ENCODE assay signal across 7 cellular contexts in the genomic region with DNA sequence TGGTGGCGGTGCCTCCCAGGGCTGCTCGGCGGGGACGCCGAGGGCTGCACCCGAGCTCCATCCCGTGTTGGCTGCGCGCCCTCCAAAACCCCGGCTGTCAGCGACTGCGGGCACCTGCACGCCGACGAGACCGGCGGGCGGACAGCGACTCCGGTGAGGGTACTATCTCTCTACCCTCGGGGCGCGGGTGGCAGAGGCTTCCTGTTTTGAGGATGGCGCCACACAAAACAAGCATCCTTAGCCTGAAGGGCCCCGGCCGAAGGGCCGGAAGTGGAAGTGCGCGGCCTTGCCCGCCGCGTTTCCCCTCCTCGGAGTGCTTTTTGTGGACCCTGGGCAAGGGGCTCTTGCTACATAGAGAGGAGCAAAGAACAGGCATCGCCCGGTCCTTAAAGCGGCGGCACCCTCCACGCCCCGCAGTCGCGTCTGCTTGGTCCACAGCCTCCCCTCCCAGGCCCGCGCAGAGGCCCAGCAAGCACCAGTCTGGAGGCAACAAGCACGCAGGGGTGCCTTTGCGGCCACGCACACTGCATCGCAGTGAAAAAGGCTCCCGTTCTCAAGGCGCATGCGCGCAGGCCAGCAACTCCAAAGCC. TPM values are rescaled to one million over a fixed set of nuclear protein-coding genes. Genes with fewer than 3 reads are reported as not detected.
A peak's percentile ranks its signal among the peaks of the same experiment; 100 is the strongest.
DNase-seq lines count a peak whose midpoint lies in the region; ATAC-seq, FAIRE-seq and TF ChIP-seq lines count a peak whose summit lies in the region.

No MANE protein-coding gene starts in this region.

- TF ChIP-seq CTCF in GM10266 (IDR thresholded peaks at IDR 0.05; ENCODE audit: control insufficient read depth, insufficient read depth, low read depth, missing control alignments) (no peak), brain microvascular endothelial cell (IDR thresholded peaks at IDR 0.05; ENCODE audit: low read depth, low read length, missing control alignments) (no peak), kidney (IDR thresholded peaks at IDR 0.05; ENCODE audit: borderline replicate concordance, extremely low read depth, insufficient read depth) (no peak)

- H3K9ac ChIP-seq in kidney (ENCODE audit: low read length in 2 of 2): peak overlapping the region; percentile 78 to 97

- ATAC-seq in GM21619 (IDR thresholded peaks at IDR 0.05; ENCODE audit: unreplicated experiment): peak; percentile 30

- in situ Hi-C loops in brain microvascular endothelial cell (cut with HindIII; ENCODE audit: low pct_ligation_motif_present, low sequenced_read_pairs): no loop called here

- H3K4me1 ChIP-seq in SJSA1 (replicated peaks) (peaks cover 14% of the 10 kb centered on the region), kidney (ENCODE audit: control insufficient read depth in 1 of 2, insufficient read depth in 1 of 2, low read depth in 1 of 2, low read length in 2 of 2) (peaks cover 20 to 31% of the 10 kb centered on the region in 2 donors)

- peak overlapping the region; percentile 81 for H3K27ac ChIP-seq in SJSA1
- peak overlapping the region; percentile 83 for H3K27ac ChIP-seq in brain microvascular endothelial cell
- H3K27ac ChIP-seq in kidney (ENCODE audit: low read depth in 2 of 2, low read length in 2 of 2): peak overlapping the region; percentile 97 to 98

- no peaks in the 10 kb centered on the region for H3K36me3 ChIP-seq in SJSA1
- no peaks in the 10 kb centered on the region for H3K36me3 ChIP-seq in brain microvascular endothelial cell (replicated peaks)
- no peaks in the 10 kb centered on the region for H3K36me3 ChIP-seq in kidney (ENCODE audit: control insufficient read depth in 1 of 2, insufficient read depth in 2 of 2, low read length in 2 of 2)

- DNase-seq in GM10266 (ENCODE audit: extremely low spot score): peak; percentile 39
- peak; percentile 48 for DNase-seq in HuH-7 (ENCODE audit: low spot score)
- DNase-seq in SJSA1 (ENCODE audit: low read depth in 1 of 2, low spot score in 2 of 2): no peak
- no peak for DNase-seq in brain microvascular endothelial cell
- DNase-seq in kidney: peak; percentile 92
- peak; percentile 29 to 52 (median 45) for DNase-seq in stimulated activated CD4-positive, alpha-beta T cell treated with anti-CD3 and anti-CD28 coated beads, Interleukin-1b, Interleukin-23, amount 100 ng/mL, for 24 hours (ENCODE audit: low read depth in 4 of 4, low spot score in 1 of 4)

- intact Hi-C loops in kidney (cut with DNase I): no loop called here

- H3K4me3 ChIP-seq in SJSA1: peak overlapping the region; percentile 54
- H3K4me3 ChIP-seq in brain microvascular endothelial cell (ENCODE audit: low read depth, low read length): peak overlapping the region; percentile 72
- peak overlapping the region; percentile 78 to 87 for H3K4me3 ChIP-seq in kidney (ENCODE audit: low read length in 2 of 2)

- no peaks in the 10 kb centered on the region for H3K27me3 ChIP-seq in SJSA1 (replicated peaks)
- H3K27me3 ChIP-seq in brain microvascular endothelial cell (replicated peaks): no peaks in the 10 kb centered on the region

- no peak for FAIRE-seq in kidney (lab: Jason Lieb, UNC)

- H3K9me3 ChIP-seq in SJSA1 (replicated peaks): no peaks in the 10 kb centered on the region
- H3K9me3 ChIP-seq in kidney (ENCODE audit: control insufficient read depth in 1 of 2, low read length in 2 of 2): peaks cover 0 to 6% of the 10 kb centered on the region in 2 donors

RNA-seq across cellular contexts. Expression of a gene that starts 0.6 kb away (rescaled TPM):
- 4.4 and 4.8 TPM in 2 replicates for total RNA-seq in SJSA1 (2014; rRNA removed; shearing (Covaris generic))
- total RNA-seq in kidney: 29.4 TPM
- 44.1 TPM for polyA plus RNA-seq in kidney (ENCODE audit: insufficient read depth, low read depth, low replicate concordance)

Comparison
In these comparisons a context has a peak if more than half of its experiments do, and no peak if none do; other contexts are left out.
1. DNase-seq: peak in GM10266 (single experiment), HuH-7 (single experiment), kidney (single experiment) and stimulated activated CD4-positive, alpha-beta T cell treated with anti-CD3 and anti-CD28 coated beads, Interleukin-1b, Interleukin-23, amount 100 ng/mL, for 24 hours (4 of 4); none in SJSA1 (0 of 2) and brain microvascular endothelial cell (single experiment).
2. Peak in every context shown above with its lines, with median percentiles within 50 percentile points of each other: H3K27ac ChIP-seq and H3K4me3 ChIP-seq.